ENCODE assay signal across 1 cellular context in genomic region chr7:137968890-137969289, GRCh38.
TF ChIP-seq lines count a peak whose summit lies in the region.

No MANE protein-coding gene starts in this region.

TF ChIP-seq in K562, 482 proteins besides CTCF, POLR2A, EP300 and RAD21:
- no peak for TF ChIP-seq ZBED1 (IDR thresholded peaks at IDR 0.05)
- 0 out of 2 replicates have a peak, but pooled peaks have one; percentile 18 for TF ChIP-seq PHB2 (IDR thresholded peaks at IDR 0.05; ENCODE audit: low read depth)
TF ChIP-seq in K562: peak in this region for 1.
